In genomic region chr6:16737389-16737788, GRCh38 we compare ENCODE assay signal across 8 cellular contexts. TPM values are rescaled to one million over a fixed set of nuclear protein-coding genes. Genes with fewer than 3 reads are reported as not detected.
A peak's percentile ranks its signal among the peaks of the same experiment; 100 is the strongest.
DNase-seq lines count a peak whose midpoint lies in the region; ATAC-seq, FAIRE-seq and TF ChIP-seq lines count a peak whose summit lies in the region.

No MANE protein-coding gene starts in this region.

- H3K27me3 ChIP-seq in fibroblast of lung (ENCODE audit: control insufficient read depth, insufficient read depth, low read length) (no peaks in the 10 kb centered on the region), parathyroid adenoma (ENCODE audit: control insufficient read depth, insufficient read depth, low read length) (no peaks in the 10 kb centered on the region)

- DNase-seq in EH (ENCODE audit: low read depth): peak; percentile 77
- no peak for DNase-seq in SK-N-MC (ENCODE audit: low read depth, low spot score)
- peak; percentile 55 to 75 for DNase-seq in fibroblast of lung (ENCODE audit: low read depth in 2 of 2)
- no peak for DNase-seq in NCI-H2107 (lab: John Stamatoyannopoulos, UW)
- DNase-seq in frontal cortex (ENCODE audit: low spot score in 2 of 2): no peak

- H4K20me1 ChIP-seq in fibroblast of lung (ENCODE audit: control insufficient read depth, extremely low read depth, insufficient read depth, low read length): no peaks in the 10 kb centered on the region

- H3K4me3 ChIP-seq in SK-N-MC (peak overlapping the region; percentile 34; the same call in 1 of the 2 replicates), fibroblast of lung (replicated peaks in 1 of 4; ENCODE audit: control extremely low read depth in 1 of 4, insufficient read depth in 1 of 4, low read depth in 3 of 4, low read length in 4 of 4) (no peak overlapping the region), parathyroid adenoma (ENCODE audit: low read depth, low read length) (no peak overlapping the region)

- no peaks in the 10 kb centered on the region for H3K9me3 ChIP-seq in SK-N-MC (ENCODE audit: low read depth, low read length)
- H3K9me3 ChIP-seq in fibroblast of lung (ENCODE audit: control insufficient read depth, insufficient read depth, low read depth, low read length): no peaks in the 10 kb centered on the region
- no peaks in the 10 kb centered on the region for H3K9me3 ChIP-seq in parathyroid adenoma (ENCODE audit: control insufficient read depth, low read length)

- H2AFZ ChIP-seq in fibroblast of lung (ENCODE audit: low read length) (no peak overlapping the region), parathyroid adenoma (no peak overlapping the region)

- H3K36me3 ChIP-seq in SK-N-MC (ENCODE audit: insufficient read depth, low read length) (no peaks in the 10 kb centered on the region), fibroblast of lung (ENCODE audit: control insufficient read depth, insufficient read depth, low read length) (no peaks in the 10 kb centered on the region), parathyroid adenoma (ENCODE audit: control insufficient read depth, insufficient read depth, low read length) (no peaks in the 10 kb centered on the region)

- H3K79me2 ChIP-seq in fibroblast of lung (ENCODE audit: control insufficient read depth, insufficient read depth, low read length) (peaks cover 6% of the 10 kb centered on the region), parathyroid adenoma (peaks cover 13% of the 10 kb centered on the region)

- TF ChIP-seq CTCF in fibroblast of lung (conservative IDR thresholded peaks at IDR 0.05 in 1 of 2, IDR thresholded peaks at IDR 0.05 in 1 of 2; ENCODE audit: low read depth in 1 of 2, low read length in 2 of 2) (no peak), parathyroid adenoma (IDR thresholded peaks at IDR 0.05) (no peak)

- H3K4me2 ChIP-seq in fibroblast of lung (ENCODE audit: extremely low read depth, insufficient read depth, low read length): peak overlapping the region; percentile 60
- H3K4me2 ChIP-seq in parathyroid adenoma (ENCODE audit: low read length): peak overlapping the region; percentile 18

- peaks cover 35% of the 10 kb centered on the region for H3K4me1 ChIP-seq in fibroblast of lung (ENCODE audit: control insufficient read depth, extremely low read depth, insufficient read depth, low read length)
- peaks cover 10% of the 10 kb centered on the region for H3K4me1 ChIP-seq in parathyroid adenoma

- no peak overlapping the region for H3K9ac ChIP-seq in SK-N-MC (ENCODE audit: insufficient read length)
- no peak overlapping the region for H3K9ac ChIP-seq in fibroblast of lung (ENCODE audit: insufficient read depth, low read length)
- no peak overlapping the region for H3K9ac ChIP-seq in parathyroid adenoma

- H3K27ac ChIP-seq in SK-N-MC (no peak overlapping the region), fibroblast of lung (ENCODE audit: insufficient read depth, low read length) (no peak overlapping the region), parathyroid adenoma (no peak overlapping the region)

- no peak for FAIRE-seq in frontal cortex (lab: Jason Lieb, UNC)

- ATAC-seq in HG03520 (IDR thresholded peaks at IDR 0.05; ENCODE audit: unreplicated experiment) (no peak), HG03280 (IDR thresholded peaks at IDR 0.05; ENCODE audit: unreplicated experiment) (no peak)

RNA-seq across cellular contexts. Expression of gene ATXN1, which starts 23.9 kb away (rescaled TPM):
- total RNA-seq in fibroblast of lung: 26.2 and 40.5 TPM in 2 replicates
- 10.0 and 15.8 TPM in 2 replicates for polyA plus RNA-seq in fibroblast of lung
- 9.1 and 15.7 TPM in 2 replicates for polyA plus RNA-seq in fibroblast of lung (2012)
- polyA minus RNA-seq in fibroblast of lung (ENCODE audit: low replicate concordance): 13.5 and 17.7 TPM in 2 replicates
- 52.2 TPM for total RNA-seq in frontal cortex

Comparison
In these comparisons a context has a peak if more than half of its experiments do, and no peak if none do; other contexts are left out.
1. DNase-seq: peak in EH (single experiment) and fibroblast of lung (2 of 2); none in SK-N-MC (single experiment), NCI-H2107 (single experiment) and frontal cortex (0 of 2).